ENCODE assay signal across 23 cellular contexts in the genomic region with DNA sequence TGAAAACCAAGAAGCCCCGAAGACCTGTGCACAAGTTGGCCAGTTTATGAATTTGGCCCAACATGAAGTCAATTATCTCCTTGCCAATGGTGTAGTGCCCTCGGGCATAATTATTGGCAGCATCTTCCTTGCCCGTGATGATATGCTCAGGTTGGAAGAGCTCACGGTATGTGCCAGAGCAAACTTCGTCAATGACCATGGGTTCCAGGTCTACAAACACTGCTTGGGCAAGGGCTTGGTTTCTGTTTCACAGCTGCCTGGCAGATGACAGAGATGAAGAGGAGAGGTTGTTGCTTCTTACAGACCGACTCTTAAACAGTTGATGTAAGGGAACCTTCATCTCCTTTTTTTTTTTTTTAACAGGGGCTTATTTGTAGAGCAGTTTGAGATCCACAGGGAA.
"Had no signal": no experiment of that assay in that cellular context is flagged by ENCODE, and none has a peak within 500 bp of the region (broad histone marks: within the 10 kb centered on the region; RNA-seq: fewer than 3 reads in every experiment).

No MANE protein-coding gene starts in this region.

- H3K9me3 ChIP-seq: colonic mucosa, esophagus muscularis mucosa, gastroesophageal sphincter, heart left ventricle, left lung, lower lobe of right lung, mucosa of descending colon had no signal

- DNase-seq: colonic mucosa; cortex of kidney; effector CD8-positive, alpha-beta T cell; effector memory CD8-positive, alpha-beta T cell; foreskin keratinocyte; heart left ventricle; hypothalamus; immature natural killer cell; islet precursor cell; kidney; kidney glomerular epithelial cell; left colon; left lung; left ventricle myocardium superior; lower lobe of right lung; mesenchymal stem cell; mucosa of descending colon; naive B cell had no signal

- H3K4me1 ChIP-seq: colonic mucosa, esophagus muscularis mucosa, foreskin keratinocyte, gastroesophageal sphincter, heart left ventricle, left lung, lower lobe of right lung had no signal

- H3K4me2 ChIP-seq: hepatocyte had no signal

- H3K4me3 ChIP-seq: colonic mucosa, esophagus muscularis mucosa, gastroesophageal sphincter, heart left ventricle, hepatocyte, left lung, lower lobe of right lung, mucosa of descending colon had no signal

- H3K27ac ChIP-seq: colonic mucosa, esophagus muscularis mucosa, foreskin keratinocyte, gastroesophageal sphincter, heart left ventricle, hepatocyte, left lung, lower lobe of right lung had no signal

- ATAC-seq: effector memory CD8-positive, alpha-beta T cell; foreskin keratinocyte; gastroesophageal sphincter; heart left ventricle; left colon; left lung; left ventricle myocardium superior; lower lobe of right lung; mucosa of descending colon had no signal

- FAIRE-seq: endothelial cell of umbilical vein, frontal cortex, kidney had no signal
